In genomic region chr1:59499956-59500569, GRCh38 we compare ENCODE assay signal across 20 cellular contexts.
A peak's percentile ranks its signal among the peaks of the same experiment; 100 is the strongest.
DNase-seq lines count a peak whose midpoint lies in the region; ATAC-seq, FAIRE-seq and TF ChIP-seq lines count a peak whose summit lies in the region.
"Had no signal": no experiment of that assay in that cellular context is flagged by ENCODE, and none has a peak within 500 bp of the region (broad histone marks: within the 10 kb centered on the region; RNA-seq: fewer than 3 reads in every experiment).

No MANE protein-coding gene starts in this region.

- no peak overlapping the region for H3K27ac ChIP-seq in HEK293 (ENCODE audit: extremely low read depth, low read depth, low read length)
- peak overlapping the region; percentile 78 for H3K27ac ChIP-seq in RWPE2 (ENCODE audit: poor library complexity, severe bottlenecking)
- H3K27ac ChIP-seq in foreskin keratinocyte, result peak overlapping the region; percentile 96
- peak overlapping the region in 2 of 4 donors; percentile 67 to 78 for H3K27ac ChIP-seq in pancreas
- H3K27ac ChIP-seq: KMS-11, SK-N-MC had no signal

- no peak for FAIRE-seq in pancreas (lab: Jason Lieb, UNC)
- FAIRE-seq: GM18507 had no signal

- intact Hi-C loops in pancreas (cut with DNase I), result no loop called here

- peaks cover 16% of the 10 kb centered on the region for H3K4me1 ChIP-seq in HEK293 (ENCODE audit: control insufficient read depth, insufficient read depth, low read length)
- H3K4me1 ChIP-seq in RWPE2 (ENCODE audit: insufficient read depth, poor library complexity, severe bottlenecking), result peaks cover 33% of the 10 kb centered on the region
- peaks cover 39% of the 10 kb centered on the region for H3K4me1 ChIP-seq in foreskin keratinocyte
- peaks cover 0 to 15% (median 0%) of the 10 kb centered on the region in 3 donors for H3K4me1 ChIP-seq in pancreas

- POLR2A ChIA-PET in HEK293 (lab: Yijun Ruan, JAX), result interaction anchor here (0.5 to 1.3 kb wide), 3 partner anchors 125 to 716 kb away, joined by 3 to 6 read pairs (median 4); partner anchors contain the start of gene JUN

- TF ChIP-seq CTCF in HEK293 (tag by site-specific recombination; IDR thresholded peaks at IDR 0.05) (no peak), RWPE2 (IDR thresholded peaks at IDR 0.05; ENCODE audit: poor library complexity, severe bottlenecking) (no peak), foreskin keratinocyte (conservative IDR thresholded peaks at IDR 0.05) (no peak), pancreas (IDR thresholded peaks at IDR 0.05) (no peak)

- ATAC-seq in RWPE2 (ENCODE audit: low read depth) (peak; percentile 62), foreskin keratinocyte (peak; percentile 61), pancreas (peak; percentile 30 to 80 (median 58)), HG03565 (IDR thresholded peaks at IDR 0.05; ENCODE audit: unreplicated experiment) (no peak), HG02759 (IDR thresholded peaks at IDR 0.05; ENCODE audit: unreplicated experiment) (no peak)
- ATAC-seq: activated naive CD8-positive, alpha-beta T cell treated with anti-CD3 and anti-CD28 coated beads, Interleukin-2, amount 50 U/mL, for 24 hours had no signal

- CTCF ChIA-PET in HEK293 (lab: Yijun Ruan, JAX), result no interaction called here

- H3K27me3 ChIP-seq in RWPE2 (ENCODE audit: insufficient read depth, poor library complexity, severe bottlenecking), result no peaks in the 10 kb centered on the region
- H3K27me3 ChIP-seq in foreskin keratinocyte, result no peaks in the 10 kb centered on the region
- no peaks in the 10 kb centered on the region for H3K27me3 ChIP-seq in pancreas
- H3K27me3 ChIP-seq: heart right ventricle, upper lobe of left lung had no signal

- no peak for DNase-seq in RWPE2 (ENCODE audit: low spot score)
- DNase-seq in foreskin keratinocyte, result peak; percentile 46 to 74
- DNase-seq in pancreas, result no peak
- no peak for DNase-seq in NCI-H2029 treated with DMSO at 0.1 percent for 48 hours (lab: John Stamatoyannopoulos, UW)
- no peak for DNase-seq in ureter (ENCODE audit: low spot score)
- DNase-seq: activated naive CD8-positive, alpha-beta T cell treated with anti-CD3 and anti-CD28 coated beads, Interleukin-2, amount 50 U/mL, for 24 hours; effector CD4-positive, alpha-beta T cell; GOT3; heart right ventricle; NCI-H1092 treated with DMSO at 0.1 percent for 48 hours; NCI-H524 treated with DMSO at 0.1 percent for 48 hours; retina; stimulated activated naive CD4-positive, alpha-beta T cell treated with Interleukin-2 at 50 U/mL for 16 hours; upper lobe of left lung had no signal

- 24 to 26% methylated on average over 4 of the region's 4 CpGs for WGBS in pancreas, 2 donors

- H3K36me3 ChIP-seq in HEK293 (ENCODE audit: control insufficient read depth in 2 of 2, insufficient read depth in 1 of 2, low read length in 2 of 2) (no peaks in the 10 kb centered on the region), RWPE2 (ENCODE audit: low read depth) (no peaks in the 10 kb centered on the region), pancreas (no peaks in the 10 kb centered on the region)
- H3K36me3 ChIP-seq: heart right ventricle, upper lobe of left lung had no signal

- no peak overlapping the region for H3K4me3 ChIP-seq in HEK293 (ENCODE audit: low read depth, low read length)
- no peak overlapping the region for H3K4me3 ChIP-seq in RWPE2 (ENCODE audit: severe bottlenecking)
- H3K4me3 ChIP-seq in pancreas, result peak overlapping the region in 1 of 4 donors; percentile 17
- H3K4me3 ChIP-seq: SK-N-MC, upper lobe of left lung had no signal

- no peaks in the 10 kb centered on the region for H3K9me3 ChIP-seq in HEK293 (ENCODE audit: control insufficient read depth, insufficient read depth, low read depth, low read length)
- no peaks in the 10 kb centered on the region for H3K9me3 ChIP-seq in RWPE2 (ENCODE audit: severe bottlenecking)
- H3K9me3 ChIP-seq in pancreas, result no peaks in the 10 kb centered on the region
- H3K9me3 ChIP-seq: upper lobe of left lung had no signal

TF ChIP-seq in HEK293, 187 proteins besides CTCF, POLR2A, EP300 and RAD21:
- TF ChIP-seq ZNF624 (tag by site-specific recombination; IDR thresholded peaks at IDR 0.05) (no peak), KLF8 (tag by site-specific recombination; IDR thresholded peaks at IDR 0.05) (no peak), SCRT2 (tag by site-specific recombination; IDR thresholded peaks at IDR 0.05) (0 out of 2 replicates have a peak, but pooled peaks have one; percentile 17), ZNF843 (tag by site-specific recombination; IDR thresholded peaks at IDR 0.05) (no peak), ZNF677 (tag by site-specific recombination; IDR thresholded peaks at IDR 0.05) (no peak)

Comparison
In these comparisons a context has a peak if more than half of its experiments do, and no peak if none do; other contexts are left out.
1. ATAC-seq: peak in RWPE2 (single experiment), foreskin keratinocyte (single experiment) and pancreas (4 of 4); none in HG03565 (single experiment) and HG02759 (single experiment).
2. DNase-seq: peak in foreskin keratinocyte (2 of 2); none in RWPE2 (single experiment), pancreas (0 of 6), NCI-H2029 treated with DMSO at 0.1 percent for 48 hours (single experiment) and ureter (single experiment).